13 cellular contexts compared by ENCODE assay signal in the genomic region with DNA sequence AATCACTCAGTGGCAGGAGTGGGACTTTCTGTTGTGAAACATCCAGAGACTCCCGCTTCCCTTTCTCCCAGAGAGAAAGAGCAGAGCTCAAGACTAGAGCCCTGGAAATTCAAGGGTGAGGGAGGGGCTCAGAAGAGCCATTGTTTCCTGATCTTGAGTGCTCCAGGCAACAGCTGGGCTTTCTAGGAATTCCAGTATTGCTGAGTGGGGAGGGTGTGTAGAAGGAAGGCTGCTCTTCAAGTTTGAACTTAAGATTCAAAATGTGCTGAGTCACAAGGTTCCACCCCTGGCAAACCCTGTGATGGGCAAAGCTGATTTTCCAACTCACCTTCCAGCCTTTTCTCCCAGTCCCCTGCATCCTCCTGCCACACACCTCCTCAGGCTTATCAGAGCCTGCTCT. TPM values are rescaled to one million over a fixed set of nuclear protein-coding genes. Genes with fewer than 3 reads are reported as not detected.
A peak's percentile ranks its signal among the peaks of the same experiment; 100 is the strongest.
DNase-seq lines count a peak whose midpoint lies in the region; ATAC-seq, FAIRE-seq and TF ChIP-seq lines count a peak whose summit lies in the region.
"Had no signal": no experiment of that assay in that cellular context is flagged by ENCODE, and none has a peak within 500 bp of the region (broad histone marks: within the 10 kb centered on the region; RNA-seq: fewer than 3 reads in every experiment).

No MANE protein-coding gene starts in this region.

- no peaks in the 10 kb centered on the region for H3K9me1 ChIP-seq in IMR-90 (ENCODE audit: insufficient read depth, low read length)

- no peak overlapping the region for H3K56ac ChIP-seq in IMR-90 (ENCODE audit: extremely low read depth, insufficient read depth, low read length)

- POLR2A ChIA-PET in A549 (lab: Yijun Ruan, JAX) = no interaction called here
- POLR2A ChIA-PET in IMR-90 (lab: Charles Lee; ENCODE audit: unreplicated experiment) = no interaction called here

- CTCF ChIA-PET in A549 (lab: Yijun Ruan, JAX) = no interaction called here
- CTCF ChIA-PET in IMR-90 (lab: Yijun Ruan, JAX) = no interaction called here

- DNase-seq in A549 (ENCODE audit: low read depth in 1 of 2, low spot score in 1 of 2) = peak in 1 of 2 experiments; percentile 64
- no peak for DNase-seq in IMR-90
- peak; percentile 9 to 50 for DNase-seq in cardiac fibroblast (ENCODE audit: low read depth in 2 of 2)
- DNase-seq in lung (ENCODE audit: low spot score) = peak; percentile 86
- no peak for DNase-seq in NOMO-1 (lab: John Stamatoyannopoulos, UW; ENCODE audit: unreplicated experiment in 2 of 2)
- no peak for DNase-seq in NCI-H2196 treated with DMSO at 0.1 percent for 48 hours (lab: John Stamatoyannopoulos, UW; ENCODE audit: unreplicated experiment)
- no peak for DNase-seq in GF-D8 (lab: John Stamatoyannopoulos, UW)
- DNase-seq: activated CD8-positive, alpha-beta T cell treated with anti-CD3 and anti-CD28 coated beads for 36 hours; head of caudate nucleus; Peyer's patch; T1000 had no signal

- no peak for TF ChIP-seq EP300 in A549 (IDR thresholded peaks at IDR 0.05)

- peak overlapping the region; percentile 24; the same call in 2 of the 3 replicates for H3K4me2 ChIP-seq in A549
- H3K4me2 ChIP-seq in IMR-90 (ENCODE audit: low read depth, low read length) = no peak overlapping the region

- H2BK5ac ChIP-seq in IMR-90 (ENCODE audit: low read depth, low read length, poor library complexity, severe bottlenecking) = no peak overlapping the region

- no peaks in the 10 kb centered on the region for H3K79me1 ChIP-seq in IMR-90 (ENCODE audit: low read depth in 1 of 2, low read length in 2 of 2)

- TF ChIP-seq RAD21 in A549 (conservative IDR thresholded peaks at IDR 0.05 in 1 of 2, IDR thresholded peaks at IDR 0.05 in 1 of 2) (no peak), IMR-90 (IDR thresholded peaks at IDR 0.05; ENCODE audit: low read length) (no peak)

- H2AFZ ChIP-seq in IMR-90 (replicated peaks; ENCODE audit: low read length, poor library complexity) = no peak overlapping the region

- H3K36me3 ChIP-seq in IMR-90 (ENCODE audit: control insufficient read depth, insufficient read depth, low read length) = no peaks in the 10 kb centered on the region
- H3K36me3 ChIP-seq in lung (ENCODE audit: control insufficient read depth in 2 of 2, insufficient read depth in 2 of 2, low read length in 2 of 2) = peaks cover 0 to 1% of the 10 kb centered on the region in 2 donors
- H3K36me3 ChIP-seq: Peyer's patch had no signal

- H2BK120ac ChIP-seq in IMR-90 (ENCODE audit: low read depth, low read length) = no peak overlapping the region

- no peak overlapping the region for H2AK5ac ChIP-seq in IMR-90 (ENCODE audit: low read depth, low read length)

- dilution Hi-C loops in IMR-90 (cut with HindIII; ENCODE audit: low sequenced_read_pairs, unreplicated experiment) = no loop called here

- no peak overlapping the region for H3K9ac ChIP-seq in IMR-90 (ENCODE audit: low read depth, low read length)

- FAIRE-seq in A549 (lab: Jason Lieb, UNC) = no peak

- H4K20me1 ChIP-seq in IMR-90 (ENCODE audit: insufficient read depth, low read length) = no peaks in the 10 kb centered on the region

- no peak overlapping the region for H4K8ac ChIP-seq in IMR-90 (ENCODE audit: low read depth in 2 of 2, low read length in 2 of 2)

- TF ChIP-seq POLR2A in A549 (IDR thresholded peaks at IDR 0.05; ENCODE audit: low read length) = no peak
- no peak for TF ChIP-seq POLR2A in IMR-90 (IDR thresholded peaks at IDR 0.05; ENCODE audit: low read depth, low read length)

- no peak overlapping the region for H3K23ac ChIP-seq in IMR-90 (ENCODE audit: low read depth, low read length)

- H3K9me3 ChIP-seq in A549 = no peaks in the 10 kb centered on the region; the same call in 2 of the 3 replicates
- no peaks in the 10 kb centered on the region for H3K9me3 ChIP-seq in IMR-90 (ENCODE audit: control insufficient read depth, insufficient read depth, low read length)
- peaks cover 0 to 6% of the 10 kb centered on the region in 2 donors for H3K9me3 ChIP-seq in lung (ENCODE audit: control insufficient read depth in 2 of 2, insufficient read depth in 1 of 2, low read length in 1 of 2)
- H3K9me3 ChIP-seq: Peyer's patch had no signal

- no peak overlapping the region for H2BK20ac ChIP-seq in IMR-90 (ENCODE audit: low read depth, low read length)

- ATAC-seq in A549 (peak in 1 of 2 experiments; percentile 48; a peak in 2 of 6 replicates), IMR-90 (ENCODE audit: low read depth) (no peak), lung (ENCODE audit: insufficient read depth, low FRiP score) (no peak), GM18498 (IDR thresholded peaks at IDR 0.05; ENCODE audit: unreplicated experiment) (no peak)
- ATAC-seq: activated CD8-positive, alpha-beta T cell treated with anti-CD3 and anti-CD28 coated beads for 36 hours; left lobe of liver had no signal

- in situ Hi-C loops in IMR-90 (cut with MboI; ENCODE audit: low sequenced_read_pairs) = no loop called here

- H3K4me3 ChIP-seq in A549 (no peak overlapping the region), IMR-90 (ENCODE audit: insufficient read depth, low read depth, low read length) (no peak overlapping the region), cardiac fibroblast (replicated peaks in 1 of 2; ENCODE audit: low read depth in 2 of 2, low read length in 2 of 2) (no peak overlapping the region), lung (no peak overlapping the region)
- H3K4me3 ChIP-seq: Peyer's patch had no signal

- no peak overlapping the region for H3K14ac ChIP-seq in IMR-90 (replicated peaks; ENCODE audit: low read depth, low read length)

- intact Hi-C loops in IMR-90 (cut with micrococcal nuclease) = no loop called here

- H2AK9ac ChIP-seq in IMR-90 (replicated peaks; ENCODE audit: low read depth, low read length, poor library complexity) = no peak overlapping the region

- no peak overlapping the region for H3K18ac ChIP-seq in IMR-90 (ENCODE audit: low read depth, low read length)

- peaks cover 12% of the 10 kb centered on the region for H3K4me1 ChIP-seq in A549
- H3K4me1 ChIP-seq in IMR-90 (ENCODE audit: control insufficient read depth, insufficient read depth, low read length) = no peaks in the 10 kb centered on the region
- peaks cover 2 to 6% of the 10 kb centered on the region in 2 donors for H3K4me1 ChIP-seq in lung (ENCODE audit: control insufficient read depth in 2 of 2, insufficient read depth in 2 of 2, low read length in 2 of 2)
- H3K4me1 ChIP-seq: Peyer's patch had no signal

- no TSS peak for BruUV-seq in IMR-90 (replicated peaks; lab: Mats Ljungman, UMichigan)

- no peaks in the 10 kb centered on the region; the same call in 1 of the 2 replicates for H3K27me3 ChIP-seq in IMR-90 (ENCODE audit: control insufficient read depth, insufficient read depth, low read length)
- H3K27me3 ChIP-seq in lung (ENCODE audit: control insufficient read depth, insufficient read depth) = no peaks in the 10 kb centered on the region
- H3K27me3 ChIP-seq: Peyer's patch had no signal

- 90% methylated on average over 1 of the region's 1 CpG for WGBS in A549 (ENCODE audit: missing lambda C conversion rate)
- WGBS in IMR-90 (ENCODE audit: extremely low coverage in 2 of 2, insufficient read length in 1 of 2), 2 experiments = no CpG with 5 or more reads among the region's 1 CpG
- 23 to 57% methylated on average over 1 of the region's 1 CpG for WGBS in lung, 2 donors

- TF ChIP-seq CTCF in A549 (IDR thresholded peaks at IDR 0.05) (no peak), IMR-90 (conservative IDR thresholded peaks at IDR 0.05; ENCODE audit: low read depth, low read length) (no peak), cardiac fibroblast (IDR thresholded peaks at IDR 0.05; ENCODE audit: low read depth, low read length) (no peak), lung (IDR thresholded peaks at IDR 0.05; ENCODE audit: control extremely low read depth, extremely low read depth) (no peak)

- no peak overlapping the region for H2BK15ac ChIP-seq in IMR-90 (ENCODE audit: low read depth, low read length)

- H4K91ac ChIP-seq in IMR-90 (ENCODE audit: insufficient read depth, low read depth, low read length) = no peak overlapping the region

- no peak overlapping the region for H3K4ac ChIP-seq in IMR-90 (ENCODE audit: low read depth, low read length)

- peak overlapping the region; percentile 42 to 77 for H3K27ac ChIP-seq in A549
- H3K27ac ChIP-seq in IMR-90 (ENCODE audit: insufficient read depth, low read length) = no peak overlapping the region
- no peak overlapping the region for H3K27ac ChIP-seq in lung (ENCODE audit: low read depth in 1 of 2, low read length in 1 of 2)
- H3K27ac ChIP-seq: Peyer's patch had no signal

- no peak overlapping the region for H4K5ac ChIP-seq in IMR-90 (ENCODE audit: low read depth, low read length)

TF ChIP-seq in A549, 52 proteins besides CTCF, POLR2A, EP300 and RAD21:
- no peak for TF ChIP-seq SREBF2 (IDR thresholded peaks at IDR 0.05)
- TF ChIP-seq MAFK (IDR thresholded peaks at IDR 0.05; ENCODE audit: partially characterized antibody) = peak; percentile 95
- TF ChIP-seq NFE2L2 (conservative IDR thresholded peaks at IDR 0.05; ENCODE audit: low read length) = peak; percentile 87
TF ChIP-seq in A549: peak in this region for 2.

TF ChIP-seq in IMR-90, 13 proteins besides CTCF, POLR2A, EP300 and RAD21:
- TF ChIP-seq RFX5 (IDR thresholded peaks at IDR 0.05; ENCODE audit: low read depth, low read length) = no peak
- TF ChIP-seq NFE2L2 (IDR thresholded peaks at IDR 0.05; ENCODE audit: low read depth, low read length) = peak; percentile 76
- no peak for TF ChIP-seq RCOR1 (IDR thresholded peaks at IDR 0.05; ENCODE audit: insufficient replicate concordance, low read length)

RNA-seq across cellular contexts. Expression of a gene that starts 42.3 kb away (rescaled TPM):
- polyA plus RNA-seq in A549 (2011; rRNA removed) = 31.3 and 32.0 TPM in 2 replicates
- 16.2 and 16.7 TPM in 2 replicates for polyA plus RNA-seq in A549 (2012; cell fraction: cytosol; rRNA removed)
- polyA plus RNA-seq in A549 (2012; cell fraction: nucleus; rRNA removed) = 7.3 and 9.5 TPM in 2 replicates
- polyA plus RNA-seq in A549 (2017; fragmentation: RNase III; extraction: RNeasy Plus Mini Kit Qiagen cat#74134 plus additional on column Dnase treatment) = 17.5 to 21.3 TPM (median 19.0 TPM) in 3 replicates
- 7.8 and 9.8 TPM in 2 replicates for polyA minus RNA-seq in A549 (2011; rRNA and poly(A)+ RNA removed)
- total RNA-seq in IMR-90 (2012; rRNA removed) = 10.6 TPM in 2 replicates
- 20.1 and 23.1 TPM in 2 replicates for polyA plus RNA-seq in IMR-90 (2012; rRNA removed)
- 17.7 and 20.5 TPM in 2 replicates for polyA plus RNA-seq in IMR-90 (2012; cell fraction: cytosol; rRNA removed)
- 8.1 and 19.8 TPM in 2 replicates for polyA plus RNA-seq in IMR-90 (2012; cell fraction: nucleus; rRNA removed; ENCODE audit: low replicate concordance)
- total RNA-seq in lung = 10 to 100 TPM; 15.6 to 27.1 TPM
- polyA plus RNA-seq in lung = 10 to 100 TPM; 17.0 to 23.9 TPM

Comparison
In these comparisons a context has a peak if more than half of its experiments do, and no peak if none do; other contexts are left out.
1. DNase-seq: peak in cardiac fibroblast (2 of 2) and lung (single experiment); none in IMR-90 (single experiment), NOMO-1 (0 of 2), NCI-H2196 treated with DMSO at 0.1 percent for 48 hours (single experiment) and GF-D8 (single experiment).
2. H3K27ac ChIP-seq: peak in A549 (2 of 2); none in IMR-90 (single experiment) and lung (0 of 2).